In genomic region chr5:95018946-95019345, GRCh38 we compare ENCODE assay signal across 29 cellular contexts.
"Had no signal": no experiment of that assay in that cellular context is flagged by ENCODE, and none has a peak within 500 bp of the region (broad histone marks: within the 10 kb centered on the region; RNA-seq: fewer than 3 reads in every experiment).

No MANE protein-coding gene starts in this region.

- H3K4me2 ChIP-seq: hepatocyte had no signal

- H3K4me1 ChIP-seq: body of pancreas, colonic mucosa, esophagus squamous epithelium, gastroesophageal sphincter had no signal

- H3K27ac ChIP-seq: body of pancreas, colonic mucosa, epithelial cell of prostate, esophagus squamous epithelium, gastroesophageal sphincter, heart right ventricle, hepatocyte had no signal

- ATAC-seq: activated CD4-positive, alpha-beta T cell treated with anti-CD3 and anti-CD28 coated beads for 36 hours; activated CD8-positive, alpha-beta memory T cell treated with anti-CD3 and anti-CD28 coated beads, Interleukin-2, amount 10 ng/mL, durations not matched to agents 7 days and 5 days; activated CD8-positive, alpha-beta T cell treated with anti-CD3 and anti-CD28 coated beads, Interleukin-2, amount 10 ng/mL, durations not matched to agents 7 days and 5 days; body of pancreas; gastroesophageal sphincter; heart right ventricle had no signal

- FAIRE-seq: endometrium, endothelial cell of umbilical vein had no signal

- H3K9me3 ChIP-seq: body of pancreas, colonic mucosa, esophagus squamous epithelium, gastroesophageal sphincter, heart right ventricle had no signal

- H3K4me3 ChIP-seq: body of pancreas, colonic mucosa, esophagus squamous epithelium, gastroesophageal sphincter, heart right ventricle, hepatocyte had no signal

- H3K27me3 ChIP-seq: body of pancreas, colonic mucosa, esophagus squamous epithelium, gastroesophageal sphincter, heart right ventricle, hepatocyte had no signal

- H3K79me2 ChIP-seq: hepatocyte had no signal

- H3K36me3 ChIP-seq: colonic mucosa, esophagus squamous epithelium, gastroesophageal sphincter had no signal

- DNase-seq: activated CD4-positive, alpha-beta memory T cell treated with anti-CD3 and anti-CD28 coated beads for 36 hours; activated CD4-positive, alpha-beta T cell treated with anti-CD3 and anti-CD28 coated beads for 36 hours; activated CD4-positive, alpha-beta T cell treated with anti-CD3 and anti-CD28 coated beads, Interleukin-2, amount 10 ng/mL, durations not matched to agents 24 days and 14 days; activated CD4-positive, CD25-positive, alpha-beta regulatory T cell; activated CD4-positive, CD25-positive, alpha-beta regulatory T cell treated with anti-CD3 and anti-CD28 coated beads, Interleukin-2, amount 50 U/mL, for 72 hours; activated CD8-positive, alpha-beta memory T cell treated with anti-CD3 and anti-CD28 coated beads, Interleukin-2, amount 10 ng/mL, durations not matched to agents 7 days and 5 days; activated CD8-positive, alpha-beta memory T cell treated with anti-CD3 and anti-CD28 coated beads, Interleukin-2, amount 50 U/mL, for 4 hours; activated CD8-positive, alpha-beta T cell treated with anti-CD3 and anti-CD28 coated beads, Interleukin-2, amount 10 ng/mL, durations not matched to agents 7 days and 5 days; activated gamma-delta T cell treated with Interleukin-2 at 50 U/mL for 16 hours; activated naive CD4-positive, alpha-beta T cell treated with anti-CD3 and anti-CD28 coated beads, Interleukin-2, amount 50 U/mL, for 16 hours; activated naive CD4-positive, alpha-beta T cell treated with Interleukin-2 at 50 U/mL for 16 hours; activated T-cell treated with anti-CD3 and anti-CD28 coated beads, Interleukin-2, amount 50 U/mL, for 1 hour; activated T-cell treated with anti-CD3 and anti-CD28 coated beads, Interleukin-2, amount 50 U/mL, for 48 hours; amygdala; aorta; body of pancreas; central memory CD4-positive, alpha-beta T cell; cerebellar nuclear complex; colonic mucosa; dermis blood vessel endothelial cell; effector CD8-positive, alpha-beta T cell; esophagus squamous epithelium; foreskin melanocyte; heart right ventricle had no signal

- H2AFZ ChIP-seq: hepatocyte had no signal
